In genomic region chr6:30450908-30451818, GRCh38 we compare ENCODE assay signal across 8 cellular contexts. TPM values are rescaled to one million over a fixed set of nuclear protein-coding genes. Genes with fewer than 3 reads are reported as not detected.
DNase-seq lines count a peak whose midpoint lies in the region; ATAC-seq and TF ChIP-seq lines count a peak whose summit lies in the region.

No MANE protein-coding gene starts in this region.

- peak overlapping the region; percentile 68 for H2AFZ ChIP-seq in IMR-90 (replicated peaks; ENCODE audit: low read length, poor library complexity)

- whole genome bisulfite sequencing in IMR-90 (ENCODE audit: extremely low coverage in 2 of 2, insufficient read length in 1 of 2), 2 experiments = 5% methylated on average over 18 of the region's 52 CpGs; no CpG with 5 or more reads in 1 of the 2 experiments

- H3K27ac ChIP-seq in BLaER1 treated with 17β-estradiol and CSF1 and Interleukin-3, amounts not matched to agents 10 nM and 100 nM = no peak overlapping the region
- H3K27ac ChIP-seq in IMR-90 (ENCODE audit: insufficient read depth, low read length) = no peak overlapping the region

- H2AK5ac ChIP-seq in IMR-90 (ENCODE audit: low read depth, low read length) = no peak overlapping the region

- H3K14ac ChIP-seq in IMR-90 (replicated peaks; ENCODE audit: low read depth, low read length) = no peak overlapping the region

- H2BK15ac ChIP-seq in IMR-90 (ENCODE audit: low read depth, low read length) = no peak overlapping the region

- no peak for TF ChIP-seq CTCF in IMR-90 (conservative IDR thresholded peaks at IDR 0.05; ENCODE audit: low read depth, low read length)

- H3K79me1 ChIP-seq in IMR-90 (ENCODE audit: low read depth in 1 of 2, low read length in 2 of 2) = no peaks in the 10 kb centered on the region

- H3K23ac ChIP-seq in IMR-90 (ENCODE audit: low read depth, low read length) = no peak overlapping the region

- no peak overlapping the region for H3K4ac ChIP-seq in IMR-90 (ENCODE audit: low read depth, low read length)

- no peak overlapping the region for H4K5ac ChIP-seq in IMR-90 (ENCODE audit: low read depth, low read length)

- peak; percentile 58 for DNase-seq in IMR-90
- DNase-seq in activated CD8-positive, alpha-beta memory T cell treated with anti-CD3 and anti-CD28 coated beads for 1 hour (ENCODE audit: extremely low read depth in 1 of 2, low read depth in 1 of 2) = peak; percentile 26 to 29
- peak; percentile 28 for DNase-seq in fibroblast of gingiva (ENCODE audit: low read depth)
- peak; percentile 88 for DNase-seq in posterior vena cava (ENCODE audit: low spot score)
- no peak for DNase-seq in NCI-H2029 (lab: John Stamatoyannopoulos, UW)
- no peak for DNase-seq in NCI-H2107 treated with DMSO at 0.1 percent for 48 hours (lab: John Stamatoyannopoulos, UW; ENCODE audit: unreplicated experiment)

- POLR2A ChIA-PET in IMR-90 (lab: Charles Lee; ENCODE audit: unreplicated experiment) = interaction anchor here (0.6 kb wide), 1 partner anchor 257 kb away, joined by 19 read pairs; no protein-coding TSS in a partner anchor

- peak overlapping the region in 4 of 11 experiments; percentile 8 to 31 (median 28); a peak in 5 of 22 replicates for H3K9ac ChIP-seq in BLaER1 treated with 17β-estradiol and CSF1 and Interleukin-3, amounts not matched to agents 10 nM and 100 nM
- H3K9ac ChIP-seq in IMR-90 (ENCODE audit: low read depth, low read length) = no peak overlapping the region

- no peak overlapping the region for H4K91ac ChIP-seq in IMR-90 (ENCODE audit: insufficient read depth, low read depth, low read length)

- H2AK9ac ChIP-seq in IMR-90 (replicated peaks; ENCODE audit: low read depth, low read length, poor library complexity) = no peak overlapping the region

- no peak overlapping the region for H3K56ac ChIP-seq in IMR-90 (ENCODE audit: extremely low read depth, insufficient read depth, low read length)

- dilution Hi-C loops in IMR-90 (cut with HindIII; ENCODE audit: low sequenced_read_pairs, unreplicated experiment) = no loop called here

- H2BK120ac ChIP-seq in IMR-90 (ENCODE audit: low read depth, low read length) = no peak overlapping the region

- peak overlapping the region; percentile 85 to 99 (median 93) for H3K4me2 ChIP-seq in BLaER1 treated with 17β-estradiol and CSF1 and Interleukin-3, amounts not matched to agents 10 nM and 100 nM
- peak overlapping the region; percentile 47 for H3K4me2 ChIP-seq in IMR-90 (ENCODE audit: low read depth, low read length)

- H3K9me3 ChIP-seq in BLaER1 treated with 17β-estradiol and CSF1 and Interleukin-3, amounts not matched to agents 10 nM and 100 nM (replicated peaks in 1 of 11) = no peaks in the 10 kb centered on the region; a peak in 1 of 22 replicates
- H3K9me3 ChIP-seq in IMR-90 (ENCODE audit: control insufficient read depth, insufficient read depth, low read length) = peaks cover 3% of the 10 kb centered on the region; the same call in 1 of the 2 replicates

- ATAC-seq in IMR-90 (ENCODE audit: low read depth) (peak; percentile 55), GM19467 (IDR thresholded peaks at IDR 0.05; ENCODE audit: unreplicated experiment) (no peak)

- H4K20me1 ChIP-seq in BLaER1 treated with 17β-estradiol and CSF1 and Interleukin-3, amounts not matched to agents 10 nM and 100 nM = peaks cover 23 to 86% (median 38%) of the 10 kb centered on the region in 11 experiments; a peak in 21 of 22 replicates
- H4K20me1 ChIP-seq in IMR-90 (ENCODE audit: insufficient read depth, low read length) = no peaks in the 10 kb centered on the region; the same call in 1 of the 2 replicates

- H3K27me3 ChIP-seq in BLaER1 treated with 17β-estradiol and CSF1 and Interleukin-3, amounts not matched to agents 10 nM and 100 nM = peaks cover 89 to 98% (median 94%) of the 10 kb centered on the region in 11 experiments
- peaks cover 84% of the 10 kb centered on the region for H3K27me3 ChIP-seq in IMR-90 (ENCODE audit: control insufficient read depth, insufficient read depth, low read length)

- CTCF ChIA-PET in IMR-90 (lab: Yijun Ruan, JAX) = interaction anchor here (1.6 kb wide), 1 partner anchor 15 kb away, joined by 4 read pairs; no protein-coding TSS in a partner anchor

- H3K9me1 ChIP-seq in IMR-90 (ENCODE audit: insufficient read depth, low read length) = no peaks in the 10 kb centered on the region

- no peak overlapping the region for H2BK20ac ChIP-seq in IMR-90 (ENCODE audit: low read depth, low read length)

- H2BK5ac ChIP-seq in IMR-90 (ENCODE audit: low read depth, low read length, poor library complexity, severe bottlenecking) = no peak overlapping the region

- no peaks in the 10 kb centered on the region for H3K36me3 ChIP-seq in BLaER1 treated with 17β-estradiol and CSF1 and Interleukin-3, amounts not matched to agents 10 nM and 100 nM
- H3K36me3 ChIP-seq in IMR-90 (ENCODE audit: control insufficient read depth, insufficient read depth, low read length) = no peaks in the 10 kb centered on the region

- H3K4me1 ChIP-seq in BLaER1 treated with 17β-estradiol and CSF1 and Interleukin-3, amounts not matched to agents 10 nM and 100 nM = peaks cover 36 to 44% (median 41%) of the 10 kb centered on the region in 10 experiments
- peaks cover 2% of the 10 kb centered on the region; the same call in 1 of the 2 replicates for H3K4me1 ChIP-seq in IMR-90 (ENCODE audit: control insufficient read depth, insufficient read depth, low read length)

- intact Hi-C loops in IMR-90 (cut with micrococcal nuclease) = no loop called here
- intact Hi-C loops in posterior vena cava (cut with DNase I) = no loop called here

- no peak for TF ChIP-seq POLR2A in IMR-90 (IDR thresholded peaks at IDR 0.05; ENCODE audit: low read depth, low read length)

- no peak overlapping the region for H3K18ac ChIP-seq in IMR-90 (ENCODE audit: low read depth, low read length)

- in situ Hi-C loops in IMR-90 (cut with MboI; ENCODE audit: low sequenced_read_pairs) = no loop called here

- no TSS peak for BruUV-seq in IMR-90 (replicated peaks; lab: Mats Ljungman, UMichigan)

- no peak for TF ChIP-seq RAD21 in IMR-90 (IDR thresholded peaks at IDR 0.05; ENCODE audit: low read length)

- H3K4me3 ChIP-seq in BLaER1 treated with 17β-estradiol and CSF1 and Interleukin-3, amounts not matched to agents 10 nM and 100 nM = peak overlapping the region; percentile 13 to 55 (median 34); a peak in 19 of 20 replicates
- no peak overlapping the region for H3K4me3 ChIP-seq in IMR-90 (ENCODE audit: insufficient read depth, low read depth, low read length)

- no peak overlapping the region for H4K8ac ChIP-seq in IMR-90 (ENCODE audit: low read depth in 2 of 2, low read length in 2 of 2)

TF ChIP-seq in IMR-90, 13 proteins besides CTCF, POLR2A, EP300 and RAD21:
- TF ChIP-seq NFE2L2 (IDR thresholded peaks at IDR 0.05; ENCODE audit: low read depth, low read length) (no peak), CHD1 (IDR thresholded peaks at IDR 0.05; ENCODE audit: low read depth, low read length) (no peak), USF2 (IDR thresholded peaks at IDR 0.05; ENCODE audit: low read depth, low read length) (no peak), MAFK (IDR thresholded peaks at IDR 0.05; ENCODE audit: low read depth, low read length) (peak; percentile 57), MAZ (IDR thresholded peaks at IDR 0.05; ENCODE audit: borderline replicate concordance, low read depth, low read length) (no peak)

RNA-seq across cellular contexts. Expression of gene HLA-E, which starts 38.1 kb away (rescaled TPM):
- total RNA-seq in IMR-90 (2012; rRNA removed) (84.8 and 85.8 TPM in 2 replicates), posterior vena cava (100 to 1,000 TPM; 304 to 327 TPM)
- polyA plus RNA-seq in IMR-90 (2012; rRNA removed) = 83.6 and 91.4 TPM in 2 replicates
- polyA plus RNA-seq in IMR-90 (2012; cell fraction: cytosol; rRNA removed) = 104 and 106 TPM in 2 replicates
- 84.7 and 103 TPM in 2 replicates for polyA plus RNA-seq in IMR-90 (2012; cell fraction: nucleus; rRNA removed; ENCODE audit: low replicate concordance)

Comparison
In these comparisons a context has a peak if more than half of its experiments do, and no peak if none do; other contexts are left out.
1. DNase-seq: peak in IMR-90 (single experiment), activated CD8-positive, alpha-beta memory T cell treated with anti-CD3 and anti-CD28 coated beads for 1 hour (2 of 2), fibroblast of gingiva (single experiment) and posterior vena cava (single experiment); none in NCI-H2029 (single experiment) and NCI-H2107 treated with DMSO at 0.1 percent for 48 hours (single experiment).